ENCODE assay signal across 9 cellular contexts in genomic region chr17:73642659-73643011, GRCh38. TPM values are rescaled to one million over a fixed set of nuclear protein-coding genes. Genes with fewer than 3 reads are reported as not detected.
DNase-seq lines count a peak whose midpoint lies in the region; ATAC-seq and TF ChIP-seq lines count a peak whose summit lies in the region.
"Had no signal": no experiment of that assay in that cellular context is flagged by ENCODE, and none has a peak within 500 bp of the region (broad histone marks: within the 10 kb centered on the region; RNA-seq: fewer than 3 reads in every experiment).

No MANE protein-coding gene starts in this region.

- peaks cover 19% of the 10 kb centered on the region for H3K4me1 Mint-ChIP-seq in CD14-positive monocyte
- H3K4me1 Mint-ChIP-seq in IgD-negative memory B cell, result peaks cover 14 to 21% (median 17%) of the 10 kb centered on the region in 3 donors
- H3K4me1 Mint-ChIP-seq in neural progenitor cell, result peaks cover 65% of the 10 kb centered on the region

- no peaks in the 10 kb centered on the region for H3K9me2 ChIP-seq in PC-9 (ENCODE audit: insufficient read depth)

- ATAC-seq in GM21619 (IDR thresholded peaks at IDR 0.05; ENCODE audit: unreplicated experiment), result no peak

- H3K27ac ChIP-seq in ectodermal cell (ENCODE audit: insufficient read depth, low read depth, low read length, poor library complexity, severe bottlenecking) (no peak overlapping the region), neural progenitor cell (no peak overlapping the region), PC-9 (no peak overlapping the region)
- H3K27ac ChIP-seq: neutrophil had no signal

- no peak for DNase-seq in CD14-positive monocyte (ENCODE audit: low spot score)
- DNase-seq in neural progenitor cell (ENCODE audit: low spot score), result no peak
- DNase-seq in PC-9, result no peak
- no peak for DNase-seq in GM19238 (ENCODE audit: insufficient read length, low spot score)
- no peak for DNase-seq in KBM-7

- TF ChIP-seq CTCF in CD14-positive monocyte (IDR thresholded peaks at IDR 0.05) (no peak), neural progenitor cell (IDR thresholded peaks at IDR 0.05) (no peak), PC-9 (conservative IDR thresholded peaks at IDR 0.05) (no peak)

- no peak overlapping the region for H3K27ac Mint-ChIP-seq in CD14-positive monocyte
- H3K27ac Mint-ChIP-seq in IgD-negative memory B cell, result peak overlapping the region in 1 of 3 donors; percentile 59
- no peak overlapping the region for H3K27ac Mint-ChIP-seq in neural progenitor cell

- H3K36me3 ChIP-seq in ectodermal cell (ENCODE audit: control insufficient read depth, insufficient read depth, low read length), result no peaks in the 10 kb centered on the region
- no peaks in the 10 kb centered on the region for H3K36me3 ChIP-seq in neural progenitor cell
- H3K36me3 ChIP-seq in PC-9 (ENCODE audit: low read depth), result no peaks in the 10 kb centered on the region
- H3K36me3 ChIP-seq: neutrophil had no signal

- H3K36me3 Mint-ChIP-seq in CD14-positive monocyte (peaks cover 0 to 4% of the 10 kb centered on the region in 2 donors), IgD-negative memory B cell (peaks cover 6% of the 10 kb centered on the region), neural progenitor cell (peaks cover 8% of the 10 kb centered on the region)

- no peaks in the 10 kb centered on the region for H3K27me3 ChIP-seq in ectodermal cell (ENCODE audit: control insufficient read depth, insufficient read depth, low read length, poor library complexity, severe bottlenecking)
- peaks cover 10% of the 10 kb centered on the region for H3K27me3 ChIP-seq in neural progenitor cell
- peaks cover 60% of the 10 kb centered on the region for H3K27me3 ChIP-seq in PC-9 (ENCODE audit: insufficient read depth, low read depth)

- CTCF ChIA-PET in PC-9 (lab: Charles Lee), result no interaction called here

- BruUV-seq in PC-9 (replicated peaks; lab: Mats Ljungman, UMichigan), result no TSS peak

- peaks cover 61% of the 10 kb centered on the region for H4K20me1 ChIP-seq in neural progenitor cell (ENCODE audit: low read depth)
- no peaks in the 10 kb centered on the region for H4K20me1 ChIP-seq in PC-9 (ENCODE audit: insufficient read depth)

- H3K4me1 ChIP-seq in ectodermal cell (ENCODE audit: control insufficient read depth, insufficient read depth, low read length) (peaks cover 35% of the 10 kb centered on the region), neural progenitor cell (peaks cover 41% of the 10 kb centered on the region), PC-9 (replicated peaks; ENCODE audit: insufficient read depth) (no peaks in the 10 kb centered on the region)

- peak overlapping the region; percentile 85 for H3K4me3 ChIP-seq in ectodermal cell (ENCODE audit: insufficient read depth, low read depth, low read length)
- H3K4me3 ChIP-seq in neural progenitor cell, result peak overlapping the region; percentile 87
- H3K4me3 ChIP-seq in PC-9, result no peak overlapping the region

- H3K4me3 Mint-ChIP-seq in CD14-positive monocyte (peak overlapping the region; percentile 74 to 92), IgD-negative memory B cell (peak overlapping the region; percentile 66 to 94 (median 90)), neural progenitor cell (peak overlapping the region; percentile 97)

- POLR2A ChIA-PET in PC-9 (lab: Charles Lee; ENCODE audit: unreplicated experiment), result no interaction called here

- H3K9me3 ChIP-seq in ectodermal cell (ENCODE audit: control insufficient read depth, low read length) (no peaks in the 10 kb centered on the region), neural progenitor cell (ENCODE audit: low read depth) (no peaks in the 10 kb centered on the region), PC-9 (ENCODE audit: insufficient read depth, low read depth) (no peaks in the 10 kb centered on the region)
- H3K9me3 ChIP-seq: neutrophil had no signal

- 6 to 17% methylated on average over 9 to 12 of the region's 12 CpGs for WGBS in ectodermal cell, 2 experiments

- H3K9ac ChIP-seq in neural progenitor cell, result no peak overlapping the region

- peaks cover 0 to 10% (median 1%) of the 10 kb centered on the region in 7 donors for H3K9me3 Mint-ChIP-seq in CD14-positive monocyte
- H3K9me3 Mint-ChIP-seq in IgD-negative memory B cell, result no peaks in the 10 kb centered on the region
- no peaks in the 10 kb centered on the region for H3K9me3 Mint-ChIP-seq in neural progenitor cell

- H3K27me3 Mint-ChIP-seq in CD14-positive monocyte (ENCODE audit: low read depth in 3 of 3) (peaks cover 54 to 67% (median 56%) of the 10 kb centered on the region in 3 donors), IgD-negative memory B cell (peaks cover 15% of the 10 kb centered on the region), neural progenitor cell (ENCODE audit: insufficient read depth, low read depth) (peaks cover 6% of the 10 kb centered on the region)

- H3K79me2 ChIP-seq in neural progenitor cell (ENCODE audit: low read depth), result peaks cover 72% of the 10 kb centered on the region
- H3K79me2 ChIP-seq in PC-9 (ENCODE audit: low read depth), result no peaks in the 10 kb centered on the region

- H3K4me2 ChIP-seq in neural progenitor cell (peak overlapping the region; percentile 81), PC-9 (no peak overlapping the region)

- H2AFZ ChIP-seq in neural progenitor cell (replicated peaks) (no peak overlapping the region), PC-9 (no peak overlapping the region)

- peaks cover 17% of the 10 kb centered on the region for H3F3A ChIP-seq in neural progenitor cell (ENCODE audit: low read depth)
- H3F3A ChIP-seq in PC-9 (ENCODE audit: insufficient read depth, low read depth), result no peaks in the 10 kb centered on the region

- in situ Hi-C loops in KBM-7 (cut with MboI; ENCODE audit: low pct_unique_long_range_greater_than_20kb, low sequenced_read_pairs), result no loop called here

- intact Hi-C loops in CD14-positive monocyte (cut with micrococcal nuclease), result loop anchor here (5.0 kb wide), 1 partner anchor 70 kb away; no protein-coding TSS in a partner anchor
- intact Hi-C loops in PC-9 (cut with micrococcal nuclease; ENCODE audit: unreplicated experiment), result no loop called here

RNA-seq across cellular contexts. Expression of gene SDK2, which starts 1.6 kb away (rescaled TPM):
- not detected for polyA plus RNA-seq in CD14-positive monocyte
- 3.3 TPM for polyA plus RNA-seq in IgD-negative memory B cell
- 74.5 TPM for polyA plus RNA-seq in ectodermal cell (2013, experiment 1 of 4)
- polyA plus RNA-seq in ectodermal cell (2013, experiment 2 of 4), result 103 TPM
- 77.4 TPM for polyA plus RNA-seq in ectodermal cell (2013, experiment 3 of 4)
- 93.6 TPM for polyA plus RNA-seq in ectodermal cell (2013, experiment 4 of 4)
- 15.3 and 39.9 TPM in 2 replicates for total RNA-seq in neural progenitor cell (ENCODE audit: low replicate concordance)
- total RNA-seq in PC-9 (2021), result 0.04 TPM in 1 of 2 replicates, not detected in the other

Comparison
In these comparisons a context has a peak if more than half of its experiments do, and no peak if none do; other contexts are left out.
1. RNA of gene SDK2, which starts 1.6 kb away (total RNA-seq): 15.3 to 39.9 TPM in neural progenitor cell; 0.04 TPM in PC-9; every median in the first group is over 10 times any median in the second.
2. Peak in every context shown above with its lines, with median percentiles within 50 percentile points of each other: H3K4me3 Mint-ChIP-seq.